Comparison of ENCODE assay signal across 8 cellular contexts in the genomic region with DNA sequence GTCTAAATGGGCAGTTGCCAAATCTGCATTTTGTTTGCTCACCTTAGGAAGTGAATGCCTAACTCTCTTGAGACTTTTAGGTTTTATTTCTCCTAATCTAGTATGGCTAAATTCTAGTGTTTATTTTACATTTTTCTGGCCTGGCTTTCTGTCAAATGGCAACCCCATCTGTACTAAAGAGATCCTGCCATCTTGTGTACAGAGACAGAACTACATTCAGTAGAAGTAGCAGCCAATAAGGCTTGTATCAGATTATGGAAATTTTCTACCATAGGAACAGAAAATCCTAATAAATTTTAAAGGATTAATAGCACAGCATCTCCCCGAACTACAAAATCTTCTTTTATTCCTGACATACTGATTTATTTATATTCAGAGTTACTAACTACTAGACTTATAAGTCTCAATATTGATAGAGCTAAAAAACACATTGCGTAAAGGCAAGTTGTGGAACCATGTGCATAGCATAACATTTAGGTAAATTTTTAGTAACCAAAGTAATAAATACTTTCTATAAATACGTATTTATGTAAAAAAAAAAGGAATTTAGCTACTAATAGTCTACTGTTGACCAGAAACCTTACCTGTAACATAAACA. TPM values are rescaled to one million over a fixed set of nuclear protein-coding genes. Genes with fewer than 3 reads are reported as not detected.
A peak's percentile ranks its signal among the peaks of the same experiment; 100 is the strongest.
DNase-seq lines count a peak whose midpoint lies in the region; ATAC-seq and TF ChIP-seq lines count a peak whose summit lies in the region.

No MANE protein-coding gene starts in this region.

- H3K36me3 ChIP-seq in brain microvascular endothelial cell (replicated peaks) (no peaks in the 10 kb centered on the region), aorta (ENCODE audit: control insufficient read depth in 1 of 2, insufficient read depth in 2 of 2, low read length in 1 of 2) (no peaks in the 10 kb centered on the region)

- WGBS in aorta, 2 donors: 36 to 40% methylated on average over 3 of the region's 3 CpGs

- DNase-seq in AG20443 (ENCODE audit: low spot score) (peak; percentile 49), NCI-H2196 treated with DMSO at 0.1 percent for 48 hours (lab: John Stamatoyannopoulos, UW; ENCODE audit: unreplicated experiment) (peak; percentile 3), brain microvascular endothelial cell (peak; percentile 52), aorta (no peak)
- DNase-seq in activated effector memory CD4-positive, alpha-beta T cell treated with anti-CD3 and anti-CD28 coated beads, Interleukin-2, amount 50 U/mL, for 16 hours: no peak

- H3K4me1 ChIP-seq in aorta (ENCODE audit: control insufficient read depth in 1 of 2, insufficient read depth in 2 of 2, low read length in 2 of 2): no peaks in the 10 kb centered on the region

- H3K4me3 ChIP-seq in brain microvascular endothelial cell (ENCODE audit: low read depth, low read length): no peak overlapping the region
- H3K4me3 ChIP-seq in aorta (ENCODE audit: low read length in 2 of 2): no peak overlapping the region

- TF ChIP-seq CTCF in brain microvascular endothelial cell (IDR thresholded peaks at IDR 0.05; ENCODE audit: low read depth, low read length, missing control alignments): peak; percentile 70

- H3K9me3 ChIP-seq in aorta (ENCODE audit: control insufficient read depth, low read length): no peaks in the 10 kb centered on the region

- no peak overlapping the region for H3K27ac ChIP-seq in brain microvascular endothelial cell
- H3K27ac ChIP-seq in layer of hippocampus (ENCODE audit: low read depth, low read length): peak overlapping the region; percentile 59
- no peak overlapping the region for H3K27ac ChIP-seq in aorta (ENCODE audit: low read depth in 1 of 2, low read length in 2 of 2)

- ATAC-seq in GM18861 (IDR thresholded peaks at IDR 0.05; ENCODE audit: unreplicated experiment) (peak; percentile 64), HG03045 (IDR thresholded peaks at IDR 0.05; ENCODE audit: unreplicated experiment) (peak; percentile 54), aorta (ENCODE audit: low FRiP score) (peak; percentile 77)

- H3K27me3 ChIP-seq in brain microvascular endothelial cell (replicated peaks) (no peaks in the 10 kb centered on the region), layer of hippocampus (ENCODE audit: control insufficient read depth, insufficient read depth, low read length) (no peaks in the 10 kb centered on the region), aorta (ENCODE audit: control insufficient read depth in 1 of 2, insufficient read depth in 2 of 2, low read length in 1 of 2) (no peaks in the 10 kb centered on the region)

- intact Hi-C loops in aorta (cut with DNase I): loop anchor here (2.0 kb wide), 1 partner anchor 263 kb away; no protein-coding TSS in a partner anchor

- in situ Hi-C loops in brain microvascular endothelial cell (cut with HindIII; ENCODE audit: low pct_ligation_motif_present, low sequenced_read_pairs): loop anchor here (25.0 kb wide), 1 partner anchor 356 kb away; no protein-coding TSS in a partner anchor

RNA-seq across cellular contexts. Expression of a gene that starts 45.5 kb away (rescaled TPM):
- 10 to 100 TPM; 14.1 to 18.9 TPM for total RNA-seq in aorta
- 10 to 100 TPM in 1 of 2 donors, 1 to 10 TPM in 1; 5.2 to 10.4 TPM for polyA plus RNA-seq in aorta

Comparison
In these comparisons a context has a peak if more than half of its experiments do, and no peak if none do; other contexts are left out.
1. DNase-seq: peak in AG20443 (single experiment), NCI-H2196 treated with DMSO at 0.1 percent for 48 hours (single experiment) and brain microvascular endothelial cell (single experiment); none in aorta (0 of 2) and activated effector memory CD4-positive, alpha-beta T cell treated with anti-CD3 and anti-CD28 coated beads, Interleukin-2, amount 50 U/mL, for 16 hours (single experiment).
2. Peak in every context shown above with its lines, with median percentiles within 50 percentile points of each other: ATAC-seq.